7 cellular contexts compared by ENCODE assay signal in the genomic region with DNA sequence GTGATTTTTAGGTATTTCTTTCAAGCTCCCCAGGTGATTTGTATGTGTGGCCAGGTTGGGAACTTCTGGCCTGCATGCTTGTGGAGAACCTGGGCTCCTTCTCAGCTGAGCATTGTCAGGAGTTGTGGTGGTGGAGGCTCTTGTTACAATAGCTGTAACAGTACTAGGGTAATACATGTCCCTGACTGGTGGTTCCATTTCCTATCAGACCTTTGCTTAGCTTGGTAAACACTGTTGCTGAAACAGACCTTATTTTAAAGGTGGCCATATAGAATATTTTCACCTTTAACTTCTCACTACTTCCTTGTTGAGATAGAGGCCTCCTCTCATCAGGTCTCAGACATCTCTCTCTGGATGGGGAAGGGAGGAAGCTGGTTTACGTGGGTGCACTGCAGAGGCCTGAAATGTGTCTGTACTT.
DNase-seq lines count a peak whose midpoint lies in the region; ATAC-seq and TF ChIP-seq lines count a peak whose summit lies in the region.

No MANE protein-coding gene starts in this region.

- intact Hi-C loops in sigmoid colon (cut with DNase I): no loop called here

- H3K36me3 ChIP-seq in sigmoid colon: no peaks in the 10 kb centered on the region
- no peaks in the 10 kb centered on the region for H3K36me3 ChIP-seq in endodermal cell (ENCODE audit: control insufficient read depth, insufficient read depth, low read length)

- H3K9me3 ChIP-seq in sigmoid colon: no peaks in the 10 kb centered on the region
- H3K9me3 ChIP-seq in endodermal cell (ENCODE audit: control insufficient read depth, low read length): no peaks in the 10 kb centered on the region

- DNase-seq in sigmoid colon: no peak
- no peak for DNase-seq in HuH-7 (ENCODE audit: low spot score)
- DNase-seq in endodermal cell: no peak
- no peak for DNase-seq in NCI-H1417 (lab: John Stamatoyannopoulos, UW)

- H3K9me3 Mint-ChIP-seq in T-helper 1 cell treated with Interleukin-12 subunit alpha and Interleukin-12 subunit beta and Interleukin-4 antibody, amounts not matched to agents 30 μg/mL and 1 μg/mL, for 36 hours: peaks cover 17% of the 10 kb centered on the region
- H3K9me3 Mint-ChIP-seq in endodermal cell: no peaks in the 10 kb centered on the region

- no peak for TF ChIP-seq CTCF in sigmoid colon (IDR thresholded peaks at IDR 0.05)
- no peak for TF ChIP-seq CTCF in endodermal cell (conservative IDR thresholded peaks at IDR 0.05)

- H3K9ac ChIP-seq in endodermal cell (ENCODE audit: extremely low read depth, low read length, poor library complexity, severe bottlenecking): no peak overlapping the region

- peak overlapping the region; percentile 67 for H3K4me3 Mint-ChIP-seq in T-helper 1 cell treated with Interleukin-12 subunit alpha and Interleukin-12 subunit beta and Interleukin-4 antibody, amounts not matched to agents 30 μg/mL and 1 μg/mL, for 36 hours
- no peak overlapping the region for H3K4me3 Mint-ChIP-seq in endodermal cell

- peaks cover 38% of the 10 kb centered on the region for H3K4me1 Mint-ChIP-seq in T-helper 1 cell treated with Interleukin-12 subunit alpha and Interleukin-12 subunit beta and Interleukin-4 antibody, amounts not matched to agents 30 μg/mL and 1 μg/mL, for 36 hours (ENCODE audit: low read depth)
- H3K4me1 Mint-ChIP-seq in endodermal cell: peaks cover 39% of the 10 kb centered on the region

- no peak for TF ChIP-seq EP300 in sigmoid colon (IDR thresholded peaks at IDR 0.05)

- H3K27ac Mint-ChIP-seq in T-helper 1 cell treated with Interleukin-12 subunit alpha and Interleukin-12 subunit beta and Interleukin-4 antibody, amounts not matched to agents 30 μg/mL and 1 μg/mL, for 36 hours: peak overlapping the region; percentile 97
- H3K27ac Mint-ChIP-seq in endodermal cell: no peak overlapping the region

- peaks cover 13% of the 10 kb centered on the region for H3K27me3 Mint-ChIP-seq in T-helper 1 cell treated with Interleukin-12 subunit alpha and Interleukin-12 subunit beta and Interleukin-4 antibody, amounts not matched to agents 30 μg/mL and 1 μg/mL, for 36 hours (ENCODE audit: low read depth)
- peaks cover 3% of the 10 kb centered on the region for H3K27me3 Mint-ChIP-seq in endodermal cell (ENCODE audit: insufficient read depth)

- H3K27ac ChIP-seq in sigmoid colon (peak overlapping the region; percentile 41 to 71 (median 50)), endodermal cell (ENCODE audit: low read depth, low read length) (no peak overlapping the region)

- WGBS in sigmoid colon, 2 donors: 58 to 83% methylated on average over 1 of the region's 1 CpG
- WGBS in endodermal cell (ENCODE audit: insufficient coverage in 1 of 2, insufficient read length in 1 of 2), 2 experiments: 90 to 100% methylated on average over 1 of the region's 1 CpG

- peak; percentile 57 for ATAC-seq in GM19324 (IDR thresholded peaks at IDR 0.05; ENCODE audit: low FRiP score, unreplicated experiment)
- ATAC-seq in HG02884 (IDR thresholded peaks at IDR 0.05; ENCODE audit: unreplicated experiment): peak; percentile 51

- H3K4me1 ChIP-seq in sigmoid colon (peaks cover 0 to 49% (median 26%) of the 10 kb centered on the region in 4 donors), endodermal cell (ENCODE audit: control insufficient read depth, insufficient read depth, low read length) (peaks cover 16% of the 10 kb centered on the region)

- no peaks in the 10 kb centered on the region for H3K27me3 ChIP-seq in sigmoid colon
- H3K27me3 ChIP-seq in endodermal cell (ENCODE audit: control insufficient read depth, insufficient read depth, low read length, poor library complexity, severe bottlenecking): no peaks in the 10 kb centered on the region

- TF ChIP-seq POLR2A in sigmoid colon (IDR thresholded peaks at IDR 0.05): no peak

- peaks cover 31% of the 10 kb centered on the region for H3K36me3 Mint-ChIP-seq in T-helper 1 cell treated with Interleukin-12 subunit alpha and Interleukin-12 subunit beta and Interleukin-4 antibody, amounts not matched to agents 30 μg/mL and 1 μg/mL, for 36 hours (ENCODE audit: low read depth)
- H3K36me3 Mint-ChIP-seq in endodermal cell (ENCODE audit: low read depth): peaks cover 3% of the 10 kb centered on the region

- H3K4me3 ChIP-seq in sigmoid colon (no peak overlapping the region), endodermal cell (ENCODE audit: low read length) (no peak overlapping the region)
